Comparison of ENCODE assay signal across 28 cellular contexts in genomic region chr9:136016221-136016881, GRCh38. TPM values are rescaled to one million over a fixed set of nuclear protein-coding genes. Genes with fewer than 3 reads are reported as not detected.
DNase-seq lines count a peak whose midpoint lies in the region; ATAC-seq, FAIRE-seq and TF ChIP-seq lines count a peak whose summit lies in the region.
"Had no signal": no experiment of that assay in that cellular context is flagged by ENCODE, and none has a peak within 500 bp of the region (broad histone marks: within the 10 kb centered on the region; RNA-seq: fewer than 3 reads in every experiment).

No MANE protein-coding gene starts in this region.

- no peak overlapping the region for H3K4me3 Mint-ChIP-seq in activated CD8-positive, alpha-beta memory T cell treated with anti-CD3 and anti-CD28 coated beads, Interleukin-2, amount 10 ng/mL, durations not matched to agents 7 days and 5 days
- H3K4me3 Mint-ChIP-seq in T-helper 17 cell = no peak overlapping the region
- H3K4me3 Mint-ChIP-seq: activated CD4-positive, alpha-beta memory T cell treated with anti-CD3 and anti-CD28 coated beads for 36 hours; CD8-positive, alpha-beta memory T cell; central memory CD8-positive, alpha-beta T cell; stimulated activated naive B cell treated with anti-CD40 and anti-IgM and Interleukin-4, amounts not matched to agents 10 μg/mL and 1 μg/mL and 100 μg/mL, for 72 hours had no signal

- H3K4me1 Mint-ChIP-seq in activated CD8-positive, alpha-beta memory T cell treated with anti-CD3 and anti-CD28 coated beads, Interleukin-2, amount 10 ng/mL, durations not matched to agents 7 days and 5 days = peaks cover 7% of the 10 kb centered on the region
- peaks cover 4% of the 10 kb centered on the region for H3K4me1 Mint-ChIP-seq in T-helper 17 cell
- H3K4me1 Mint-ChIP-seq: central memory CD8-positive, alpha-beta T cell; stimulated activated naive B cell treated with anti-CD40 and anti-IgM and Interleukin-4, amounts not matched to agents 10 μg/mL and 1 μg/mL and 100 μg/mL, for 72 hours had no signal

- H3K9ac ChIP-seq in kidney (ENCODE audit: low read length in 2 of 2) = no peak overlapping the region

- H3K27me3 ChIP-seq in H7 (ENCODE audit: control insufficient read depth, insufficient read depth, low read length) (no peaks in the 10 kb centered on the region), psoas muscle (ENCODE audit: insufficient read depth in 3 of 3, low read length in 2 of 3) (no peaks in the 10 kb centered on the region)
- H3K27me3 ChIP-seq: dorsolateral prefrontal cortex, suprapubic skin, uterus had no signal

- H3K36me3 Mint-ChIP-seq in activated CD8-positive, alpha-beta memory T cell treated with anti-CD3 and anti-CD28 coated beads, Interleukin-2, amount 10 ng/mL, durations not matched to agents 7 days and 5 days = no peaks in the 10 kb centered on the region
- no peaks in the 10 kb centered on the region for H3K36me3 Mint-ChIP-seq in T-helper 17 cell (ENCODE audit: low read depth)
- H3K36me3 Mint-ChIP-seq: activated CD4-positive, alpha-beta memory T cell treated with anti-CD3 and anti-CD28 coated beads for 36 hours; stimulated activated naive B cell treated with anti-CD40 and anti-IgM and Interleukin-4, amounts not matched to agents 10 μg/mL and 1 μg/mL and 100 μg/mL, for 72 hours had no signal

- H3K36me3 ChIP-seq in H7 (replicated peaks; ENCODE audit: control insufficient read depth, insufficient read depth, low read length) (no peaks in the 10 kb centered on the region; the same call in 1 of the 2 replicates), kidney (ENCODE audit: control insufficient read depth in 1 of 2, insufficient read depth in 2 of 2, low read length in 2 of 2) (no peaks in the 10 kb centered on the region), psoas muscle (ENCODE audit: insufficient read depth in 1 of 2, low read depth in 1 of 2) (peaks cover 0 to 27% of the 10 kb centered on the region in 2 donors)
- H3K36me3 ChIP-seq: uterus had no signal

- TF ChIP-seq CTCF in kidney (IDR thresholded peaks at IDR 0.05; ENCODE audit: borderline replicate concordance, extremely low read depth, insufficient read depth) (no peak), psoas muscle (IDR thresholded peaks at IDR 0.05) (no peak)

- H3K4me1 ChIP-seq in kidney (ENCODE audit: control insufficient read depth in 1 of 2, insufficient read depth in 1 of 2, low read depth in 1 of 2, low read length in 2 of 2) = peaks cover 0 to 2% of the 10 kb centered on the region in 2 donors
- peaks cover 11% of the 10 kb centered on the region for H3K4me1 ChIP-seq in psoas muscle
- H3K4me1 ChIP-seq: uterus had no signal

- peak; percentile 4 for DNase-seq in activated CD8-positive, alpha-beta memory T cell treated with anti-CD3 and anti-CD28 coated beads, Interleukin-2, amount 50 U/mL, for 4 hours
- no peak for DNase-seq in activated CD8-positive, alpha-beta memory T cell treated with anti-CD3 and anti-CD28 coated beads, Interleukin-2, amount 10 ng/mL, durations not matched to agents 7 days and 5 days
- peak; percentile 67 for DNase-seq in H7
- peak; percentile 66 for DNase-seq in kidney
- DNase-seq in psoas muscle = peak; percentile 9 to 30
- DNase-seq in NCI-H2107 (lab: John Stamatoyannopoulos, UW) = no peak
- DNase-seq in T-helper 17 cell = no peak
- DNase-seq in NCI-H1417 treated with DMSO at 0.1 percent for 48 hours (lab: John Stamatoyannopoulos, UW) = no peak
- DNase-seq: CD8-positive, alpha-beta memory T cell; DMS 273 treated with DMSO at 0.1 percent for 48 hours; NCI-H146; NCI-H2171; NCI-H524; NK-92 treated with Interleukin-12 subunit alpha and Interleukin-12 subunit beta, amount 100 ng/mL, for 24 hours; PC-9; SHP77 treated with DMSO at 0.1 percent for 48 hours; stimulated activated CD4-positive, alpha-beta T cell treated with anti-CD3 and anti-CD28 coated beads, Interleukin-15, amount 100 ng/mL, for 24 hours; stimulated activated naive B cell treated with anti-CD40 and anti-IgM and Interleukin-4, amounts not matched to agents 10 μg/mL and 1 μg/mL and 100 μg/mL, for 72 hours had no signal

- H3K27ac ChIP-seq in kidney (ENCODE audit: low read depth in 2 of 2, low read length in 2 of 2) (no peak overlapping the region), psoas muscle (no peak overlapping the region)
- H3K27ac ChIP-seq: PC-9, uterus had no signal

- no peaks in the 10 kb centered on the region for H3K27me3 Mint-ChIP-seq in activated CD8-positive, alpha-beta memory T cell treated with anti-CD3 and anti-CD28 coated beads, Interleukin-2, amount 10 ng/mL, durations not matched to agents 7 days and 5 days
- no peaks in the 10 kb centered on the region for H3K27me3 Mint-ChIP-seq in T-helper 17 cell
- H3K27me3 Mint-ChIP-seq: activated CD4-positive, alpha-beta memory T cell treated with anti-CD3 and anti-CD28 coated beads for 36 hours; central memory CD8-positive, alpha-beta T cell had no signal

- H3K9me3 Mint-ChIP-seq in activated CD8-positive, alpha-beta memory T cell treated with anti-CD3 and anti-CD28 coated beads, Interleukin-2, amount 10 ng/mL, durations not matched to agents 7 days and 5 days (ENCODE audit: low read depth) = no peaks in the 10 kb centered on the region
- H3K9me3 Mint-ChIP-seq: activated CD4-positive, alpha-beta memory T cell treated with anti-CD3 and anti-CD28 coated beads for 36 hours; CD8-positive, alpha-beta memory T cell; central memory CD8-positive, alpha-beta T cell; stimulated activated naive B cell treated with anti-CD40 and anti-IgM and Interleukin-4, amounts not matched to agents 10 μg/mL and 1 μg/mL and 100 μg/mL, for 72 hours had no signal

- H3K27ac Mint-ChIP-seq in activated CD8-positive, alpha-beta memory T cell treated with anti-CD3 and anti-CD28 coated beads, Interleukin-2, amount 10 ng/mL, durations not matched to agents 7 days and 5 days = no peak overlapping the region
- no peak overlapping the region for H3K27ac Mint-ChIP-seq in T-helper 17 cell
- H3K27ac Mint-ChIP-seq: activated CD4-positive, alpha-beta memory T cell treated with anti-CD3 and anti-CD28 coated beads for 36 hours; stimulated activated naive B cell treated with anti-CD40 and anti-IgM and Interleukin-4, amounts not matched to agents 10 μg/mL and 1 μg/mL and 100 μg/mL, for 72 hours had no signal

- intact Hi-C loops in kidney (cut with DNase I) (no loop called here), psoas muscle (cut with DNase I) (no loop called here)

- no peaks in the 10 kb centered on the region for H3K9me3 ChIP-seq in kidney (ENCODE audit: control insufficient read depth in 1 of 2, low read length in 2 of 2)
- H3K9me3 ChIP-seq in psoas muscle = no peaks in the 10 kb centered on the region
- no peaks in the 10 kb centered on the region for H3K9me3 ChIP-seq in T-helper 17 cell (ENCODE audit: control insufficient read depth, low read length, poor library complexity, severe bottlenecking)
- H3K9me3 ChIP-seq: mucosa of descending colon, suprapubic skin, uterus had no signal

- FAIRE-seq in kidney (lab: Jason Lieb, UNC) = no peak
- FAIRE-seq: endothelial cell of umbilical vein, GM12891, islet of Langerhans had no signal

- ATAC-seq in activated CD8-positive, alpha-beta memory T cell treated with anti-CD3 and anti-CD28 coated beads, Interleukin-2, amount 10 ng/mL, durations not matched to agents 7 days and 5 days = no peak
- no peak for ATAC-seq in psoas muscle
- no peak for ATAC-seq in T-helper 17 cell
- ATAC-seq: activated CD4-positive, CD25-positive, alpha-beta regulatory T cell treated with anti-CD3 and anti-CD28 coated beads, Interleukin-2, amount 50 U/mL, for 24 hours; mucosa of descending colon; stimulated activated naive B cell treated with anti-CD40 and anti-IgM and Interleukin-4, amounts not matched to agents 10 μg/mL and 1 μg/mL and 100 μg/mL, for 72 hours had no signal

- 94% methylated on average over 20 to 21 of the region's 21 CpGs for WGBS in psoas muscle, 3 donors

- H3K4me3 ChIP-seq in H7 (ENCODE audit: insufficient read depth, low read depth, low read length) (no peak overlapping the region), kidney (ENCODE audit: low read length in 2 of 2) (no peak overlapping the region), psoas muscle (no peak overlapping the region)
- H3K4me3 ChIP-seq: dorsolateral prefrontal cortex, mucosa of descending colon, PC-9, suprapubic skin, uterus had no signal

- CTCF ChIA-PET in activated CD8-positive, alpha-beta memory T cell treated with anti-CD3 and anti-CD28 coated beads, Interleukin-2, amount 10 ng/mL, durations not matched to agents 7 days and 5 days (lab: Charles Lee) = no interaction called here

RNA-seq across cellular contexts. Expression of gene UBAC1, which starts 55.2 kb away (rescaled TPM):
- 10 to 100 TPM; 32.6 to 36.5 TPM for total RNA-seq in activated CD8-positive, alpha-beta memory T cell treated with anti-CD3 and anti-CD28 coated beads, Interleukin-2, amount 10 ng/mL, durations not matched to agents 7 days and 5 days
- total RNA-seq in H7 (2014; rRNA removed; shearing (Covaris generic)) = 74.6 and 77.0 TPM in 2 replicates
- total RNA-seq in kidney = 40.2 TPM
- polyA plus RNA-seq in kidney (ENCODE audit: insufficient read depth, low read depth, low replicate concordance) = 52.6 TPM
- 100 to 1,000 TPM; 140 to 233 (median 174) TPM for total RNA-seq in psoas muscle
- 100 to 1,000 TPM in 2 of 3 donors, 10 to 100 TPM in 1; 71.1 to 261 (median 154) TPM for polyA plus RNA-seq in psoas muscle
- total RNA-seq in T-helper 17 cell = 10 to 100 TPM; 23.2 to 23.7 TPM

Comparison
In these comparisons a context has a peak if more than half of its experiments do, and no peak if none do; other contexts are left out.
1. DNase-seq: peak in activated CD8-positive, alpha-beta memory T cell treated with anti-CD3 and anti-CD28 coated beads, Interleukin-2, amount 50 U/mL, for 4 hours (single experiment), H7 (single experiment), kidney (single experiment) and psoas muscle (2 of 2); none in activated CD8-positive, alpha-beta memory T cell treated with anti-CD3 and anti-CD28 coated beads, Interleukin-2, amount 10 ng/mL, durations not matched to agents 7 days and 5 days (single experiment), NCI-H2107 (single experiment), T-helper 17 cell (0 of 3) and NCI-H1417 treated with DMSO at 0.1 percent for 48 hours (single experiment).